ENCODE assay signal across 12 cellular contexts in the genomic region with DNA sequence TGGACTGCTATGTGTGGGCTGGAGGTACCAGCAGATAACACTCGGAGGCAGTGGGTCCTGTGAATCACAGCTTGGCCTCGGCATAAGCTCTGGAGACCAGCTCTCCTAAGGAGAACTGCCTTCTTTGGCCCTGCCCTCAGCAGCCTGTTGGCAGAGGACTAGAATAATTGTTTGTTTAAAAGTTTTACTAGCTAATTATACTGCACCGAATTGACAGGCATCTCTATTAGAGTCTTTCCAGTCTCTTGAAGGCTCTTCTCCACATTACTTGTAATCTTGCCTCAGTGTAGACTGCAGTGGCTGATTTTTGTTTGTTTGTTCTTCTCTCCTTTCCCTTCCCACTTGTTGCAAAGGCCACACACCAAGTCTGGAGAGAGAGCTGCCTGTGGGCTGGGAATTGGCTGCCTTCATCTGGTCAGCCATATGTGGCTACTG.
DNase-seq lines count a peak whose midpoint lies in the region; ATAC-seq and TF ChIP-seq lines count a peak whose summit lies in the region.
"Had no signal": no experiment of that assay in that cellular context is flagged by ENCODE, and none has a peak within 500 bp of the region (broad histone marks: within the 10 kb centered on the region; RNA-seq: fewer than 3 reads in every experiment).

No MANE protein-coding gene starts in this region.

- no peaks in the 10 kb centered on the region for H3K27me3 Mint-ChIP-seq in endodermal cell (ENCODE audit: insufficient read depth)

- no peaks in the 10 kb centered on the region for H3K79me2 ChIP-seq in osteoblast (ENCODE audit: insufficient read depth, low read length)

- peaks cover 3% of the 10 kb centered on the region for H3K36me3 Mint-ChIP-seq in endodermal cell (ENCODE audit: low read depth)
- H3K36me3 Mint-ChIP-seq: CD4-positive, CD25-positive, alpha-beta regulatory T cell had no signal

- peaks cover 24% of the 10 kb centered on the region for H3K4me1 Mint-ChIP-seq in endodermal cell
- H3K4me1 Mint-ChIP-seq: CD4-positive, CD25-positive, alpha-beta regulatory T cell had no signal

- H3K27ac Mint-ChIP-seq in endodermal cell: peak overlapping the region; percentile 36
- H3K27ac Mint-ChIP-seq: activated T-helper 1 cell treated with anti-CD3 and anti-CD28 coated beads, Interleukin-12 subunit alpha, Interleukin-12 subunit beta, Interleukin-2, Interleukin-4 antibody, amounts not matched to agents 30 ng/mL and 10 ng/mL and 1 ng/mL, durations not matched to agents 14 hours and 24 hours and 36 hours; CD4-positive, CD25-positive, alpha-beta regulatory T cell had no signal

- no peak overlapping the region for H3K4me3 ChIP-seq in MG63
- no peak overlapping the region for H3K4me3 ChIP-seq in endodermal cell (ENCODE audit: low read length)
- no peak overlapping the region for H3K4me3 ChIP-seq in osteoblast (ENCODE audit: insufficient read depth, low read length)
- no peak overlapping the region for H3K4me3 ChIP-seq in effector memory CD4-positive, alpha-beta T cell (ENCODE audit: insufficient read depth, low read depth, low read length, poor library complexity, severe bottlenecking)

- ATAC-seq in HG02588 (IDR thresholded peaks at IDR 0.05; ENCODE audit: unreplicated experiment): no peak

- no peak overlapping the region for H2AFZ ChIP-seq in osteoblast (ENCODE audit: low read length)

- no peak overlapping the region for H3K4me3 Mint-ChIP-seq in endodermal cell
- H3K4me3 Mint-ChIP-seq: activated T-helper 1 cell treated with anti-CD3 and anti-CD28 coated beads, Interleukin-12 subunit alpha, Interleukin-12 subunit beta, Interleukin-2, Interleukin-4 antibody, amounts not matched to agents 30 ng/mL and 10 ng/mL and 1 ng/mL, durations not matched to agents 14 hours and 24 hours and 36 hours; CD4-positive, CD25-positive, alpha-beta regulatory T cell had no signal

- 86 to 91% methylated on average over 1 to 3 of the region's 3 CpGs for WGBS in endodermal cell (ENCODE audit: insufficient coverage in 1 of 2, insufficient read length in 1 of 2), 2 experiments

- H4K20me1 ChIP-seq in osteoblast (ENCODE audit: insufficient read depth, low read length): peaks cover 3% of the 10 kb centered on the region

- DNase-seq in AG08395 (ENCODE audit: low spot score) (peak; percentile 35), MG63 (peak; percentile 85), endodermal cell (no peak), osteoblast (ENCODE audit: insufficient read length, low spot score, missing footprints) (no peak), ureter (ENCODE audit: low spot score) (no peak), ACHN (no peak)
- DNase-seq in effector memory CD4-positive, alpha-beta T cell: no peak
- DNase-seq: activated CD4-positive, CD25-positive, alpha-beta regulatory T cell; CD4-positive, CD25-positive, alpha-beta regulatory T cell; NCI-H1694 had no signal

- H3K9me3 ChIP-seq in MG63 (no peaks in the 10 kb centered on the region), endodermal cell (ENCODE audit: control insufficient read depth, low read length) (no peaks in the 10 kb centered on the region), osteoblast (ENCODE audit: low read depth, low read length) (no peaks in the 10 kb centered on the region)
- no peaks in the 10 kb centered on the region for H3K9me3 ChIP-seq in effector memory CD4-positive, alpha-beta T cell (ENCODE audit: control insufficient read depth, low read length)

- peaks cover 4% of the 10 kb centered on the region for H3K4me1 ChIP-seq in endodermal cell (ENCODE audit: control insufficient read depth, insufficient read depth, low read length)
- H3K4me1 ChIP-seq in osteoblast (ENCODE audit: insufficient read depth, low read length): peaks cover 17% of the 10 kb centered on the region
- no peaks in the 10 kb centered on the region for H3K4me1 ChIP-seq in effector memory CD4-positive, alpha-beta T cell (ENCODE audit: control insufficient read depth, insufficient read depth, low read length, poor library complexity, severe bottlenecking)

- TF ChIP-seq CTCF in endodermal cell (conservative IDR thresholded peaks at IDR 0.05): no peak
- no peak for TF ChIP-seq CTCF in osteoblast (IDR thresholded peaks at IDR 0.05; ENCODE audit: extremely low read depth, low read depth, low read length)

- in situ Hi-C loops in ACHN (cut with HindIII; ENCODE audit: low pct_ligation_motif_present, low pct_unique_long_range_greater_than_20kb, low sequenced_read_pairs): no loop called here

- H3K27ac ChIP-seq in endodermal cell (ENCODE audit: low read depth, low read length) (no peak overlapping the region), osteoblast (ENCODE audit: low read depth, low read length) (no peak overlapping the region)
- no peak overlapping the region for H3K27ac ChIP-seq in effector memory CD4-positive, alpha-beta T cell (ENCODE audit: insufficient read depth, low read length, poor library complexity, severe bottlenecking)

- peak overlapping the region; percentile 59 for H3K4me2 ChIP-seq in osteoblast (ENCODE audit: insufficient read depth, low read length)

- no peaks in the 10 kb centered on the region for H3K9me3 Mint-ChIP-seq in endodermal cell
- H3K9me3 Mint-ChIP-seq: activated T-helper 1 cell treated with anti-CD3 and anti-CD28 coated beads, Interleukin-12 subunit alpha, Interleukin-12 subunit beta, Interleukin-2, Interleukin-4 antibody, amounts not matched to agents 30 ng/mL and 10 ng/mL and 1 ng/mL, durations not matched to agents 14 hours and 24 hours and 36 hours had no signal

- no peak overlapping the region for H3K9ac ChIP-seq in endodermal cell (ENCODE audit: extremely low read depth, low read length, poor library complexity, severe bottlenecking)

- H3K27me3 ChIP-seq in MG63: no peaks in the 10 kb centered on the region
- no peaks in the 10 kb centered on the region for H3K27me3 ChIP-seq in endodermal cell (ENCODE audit: control insufficient read depth, insufficient read depth, low read length, poor library complexity, severe bottlenecking)
- H3K27me3 ChIP-seq in osteoblast (ENCODE audit: insufficient read depth, low read length): no peaks in the 10 kb centered on the region
- H3K27me3 ChIP-seq in effector memory CD4-positive, alpha-beta T cell (replicated peaks; ENCODE audit: control insufficient read depth, insufficient read depth, low read length, poor library complexity, severe bottlenecking): no peaks in the 10 kb centered on the region

- H3K36me3 ChIP-seq in MG63: no peaks in the 10 kb centered on the region
- H3K36me3 ChIP-seq in endodermal cell (ENCODE audit: control insufficient read depth, insufficient read depth, low read length): no peaks in the 10 kb centered on the region
- H3K36me3 ChIP-seq in osteoblast (ENCODE audit: insufficient read depth, low read length): no peaks in the 10 kb centered on the region
- H3K36me3 ChIP-seq in effector memory CD4-positive, alpha-beta T cell (ENCODE audit: control insufficient read depth, insufficient read depth, low read length): no peaks in the 10 kb centered on the region

Comparison
In these comparisons a context has a peak if more than half of its experiments do, and no peak if none do; other contexts are left out.
1. DNase-seq: peak in AG08395 (single experiment) and MG63 (single experiment); none in endodermal cell (single experiment), osteoblast (single experiment), effector memory CD4-positive, alpha-beta T cell (0 of 3), ureter (single experiment) and ACHN (single experiment).